In genomic region chr3:15356186-15356585, GRCh38 we compare ENCODE assay signal across 12 cellular contexts. TPM values are rescaled to one million over a fixed set of nuclear protein-coding genes. Genes with fewer than 3 reads are reported as not detected.
DNase-seq lines count a peak whose midpoint lies in the region; ATAC-seq and TF ChIP-seq lines count a peak whose summit lies in the region.
"Had no signal": no experiment of that assay in that cellular context is flagged by ENCODE, and none has a peak within 500 bp of the region (broad histone marks: within the 10 kb centered on the region; RNA-seq: fewer than 3 reads in every experiment).

No MANE protein-coding gene starts in this region.

- H3K27me3 Mint-ChIP-seq in activated naive CD4-positive, alpha-beta T cell treated with anti-CD3 and anti-CD28 coated beads, Interleukin-2, amount 10 ng/mL, durations not matched to agents 7 days and 5 days, result no peaks in the 10 kb centered on the region
- no peaks in the 10 kb centered on the region for H3K27me3 Mint-ChIP-seq in activated T-helper 1 cell treated with anti-CD3 and anti-CD28 coated beads, Interleukin-12 subunit alpha, Interleukin-12 subunit beta, Interleukin-2, Interleukin-4 antibody, amounts not matched to agents 30 ng/mL and 10 ng/mL and 1 ng/mL, durations not matched to agents 14 hours and 24 hours and 36 hours (ENCODE audit: insufficient read depth)

- H3K9me3 Mint-ChIP-seq in activated naive CD4-positive, alpha-beta T cell treated with anti-CD3 and anti-CD28 coated beads, Interleukin-2, amount 10 ng/mL, durations not matched to agents 7 days and 5 days, result peaks cover 13% of the 10 kb centered on the region
- peaks cover 7% of the 10 kb centered on the region for H3K9me3 Mint-ChIP-seq in activated T-helper 1 cell treated with anti-CD3 and anti-CD28 coated beads, Interleukin-12 subunit alpha, Interleukin-12 subunit beta, Interleukin-2, Interleukin-4 antibody, amounts not matched to agents 30 ng/mL and 10 ng/mL and 1 ng/mL, durations not matched to agents 14 hours and 24 hours and 36 hours

- CTCF ChIA-PET in activated naive CD4-positive, alpha-beta T cell treated with anti-CD3 and anti-CD28 coated beads, Interleukin-2, amount 10 ng/mL, durations not matched to agents 7 days and 5 days (lab: Charles Lee), result no interaction called here

- no peak overlapping the region for H3K4me3 ChIP-seq in suprapubic skin
- H3K4me3 ChIP-seq in WERI-Rb-1 (ENCODE audit: low read depth, low read length), result no peak overlapping the region
- H3K4me3 ChIP-seq: spleen had no signal

- H3K4me1 Mint-ChIP-seq in activated naive CD4-positive, alpha-beta T cell treated with anti-CD3 and anti-CD28 coated beads, Interleukin-2, amount 10 ng/mL, durations not matched to agents 7 days and 5 days, result peaks cover 71% of the 10 kb centered on the region
- peaks cover 43% of the 10 kb centered on the region for H3K4me1 Mint-ChIP-seq in activated T-helper 1 cell treated with anti-CD3 and anti-CD28 coated beads, Interleukin-12 subunit alpha, Interleukin-12 subunit beta, Interleukin-2, Interleukin-4 antibody, amounts not matched to agents 30 ng/mL and 10 ng/mL and 1 ng/mL, durations not matched to agents 14 hours and 24 hours and 36 hours (ENCODE audit: low read depth)

- peak overlapping the region; percentile 36 for H3K4me3 Mint-ChIP-seq in activated naive CD4-positive, alpha-beta T cell treated with anti-CD3 and anti-CD28 coated beads, Interleukin-2, amount 10 ng/mL, durations not matched to agents 7 days and 5 days
- H3K4me3 Mint-ChIP-seq in activated T-helper 1 cell treated with anti-CD3 and anti-CD28 coated beads, Interleukin-12 subunit alpha, Interleukin-12 subunit beta, Interleukin-2, Interleukin-4 antibody, amounts not matched to agents 30 ng/mL and 10 ng/mL and 1 ng/mL, durations not matched to agents 14 hours and 24 hours and 36 hours, result no peak overlapping the region
- H3K4me3 Mint-ChIP-seq: brain had no signal

- H3K27me3 ChIP-seq in suprapubic skin (no peaks in the 10 kb centered on the region), WERI-Rb-1 (ENCODE audit: insufficient read depth, low read depth, severe bottlenecking) (no peaks in the 10 kb centered on the region)
- H3K27me3 ChIP-seq: BE2C, spleen had no signal

- intact Hi-C loops in activated T-helper 1 cell treated with anti-CD3 and anti-CD28 coated beads, Interleukin-12 subunit alpha, Interleukin-12 subunit beta, Interleukin-2, Interleukin-4 antibody, amounts not matched to agents 30 ng/mL and 10 ng/mL and 1 ng/mL, durations not matched to agents 14 hours and 24 hours and 36 hours (cut with micrococcal nuclease), result loop anchor here (1.0 to 2.0 kb wide), 4 partner anchors 22 to 257 kb away; partner anchors contain the start of genes RBSN and SH3BP5

- peak overlapping the region; percentile 88 for H3K27ac Mint-ChIP-seq in activated naive CD4-positive, alpha-beta T cell treated with anti-CD3 and anti-CD28 coated beads, Interleukin-2, amount 10 ng/mL, durations not matched to agents 7 days and 5 days
- H3K27ac Mint-ChIP-seq in activated T-helper 1 cell treated with anti-CD3 and anti-CD28 coated beads, Interleukin-12 subunit alpha, Interleukin-12 subunit beta, Interleukin-2, Interleukin-4 antibody, amounts not matched to agents 30 ng/mL and 10 ng/mL and 1 ng/mL, durations not matched to agents 14 hours and 24 hours and 36 hours, result peak overlapping the region; percentile 93

- H3K36me3 ChIP-seq in suprapubic skin, result no peaks in the 10 kb centered on the region
- no peaks in the 10 kb centered on the region for H3K36me3 ChIP-seq in WERI-Rb-1
- H3K36me3 ChIP-seq: BE2C, spleen had no signal

- no peak for DNase-seq in activated naive CD4-positive, alpha-beta T cell treated with anti-CD3 and anti-CD28 coated beads, Interleukin-2, amount 10 ng/mL, durations not matched to agents 7 days and 5 days
- no peak for DNase-seq in activated naive CD4-positive, alpha-beta T cell treated with Interleukin-2 at 50 U/mL for 16 hours
- no peak for DNase-seq in activated T-helper 1 cell treated with anti-CD3 and anti-CD28 coated beads, Interleukin-12 subunit alpha, Interleukin-12 subunit beta, Interleukin-2, Interleukin-4 antibody, amounts not matched to agents 30 ng/mL and 10 ng/mL and 1 ng/mL, durations not matched to agents 14 hours and 24 hours and 36 hours (ENCODE audit: low spot score)
- DNase-seq in iPS-NIHi7 (ENCODE audit: extremely low spot score) (peak; percentile 49), suprapubic skin (ENCODE audit: low spot score in 2 of 2) (no peak), midbrain (lab: John Stamatoyannopoulos, UW) (no peak), WERI-Rb-1 (no peak)
- DNase-seq: BE2C, spleen had no signal

- no peaks in the 10 kb centered on the region for H3K9me3 ChIP-seq in suprapubic skin
- peaks cover 3% of the 10 kb centered on the region for H3K9me3 ChIP-seq in WERI-Rb-1 (ENCODE audit: severe bottlenecking)
- H3K9me3 ChIP-seq: BE2C had no signal

- H3K27ac ChIP-seq in suprapubic skin (peak overlapping the region; percentile 38), WERI-Rb-1 (no peak overlapping the region)
- H3K27ac ChIP-seq: epithelial cell of prostate had no signal

- no peak for TF ChIP-seq EP300 in suprapubic skin (IDR thresholded peaks at IDR 0.05)

- TF ChIP-seq CTCF in suprapubic skin (IDR thresholded peaks at IDR 0.05) (no peak), WERI-Rb-1 (IDR thresholded peaks at IDR 0.05; ENCODE audit: low read depth, low read length) (no peak)

- ATAC-seq in GM21529 (IDR thresholded peaks at IDR 0.05; ENCODE audit: unreplicated experiment), result no peak

- peaks cover 16% of the 10 kb centered on the region for H3K36me3 Mint-ChIP-seq in activated naive CD4-positive, alpha-beta T cell treated with anti-CD3 and anti-CD28 coated beads, Interleukin-2, amount 10 ng/mL, durations not matched to agents 7 days and 5 days
- H3K36me3 Mint-ChIP-seq in activated T-helper 1 cell treated with anti-CD3 and anti-CD28 coated beads, Interleukin-12 subunit alpha, Interleukin-12 subunit beta, Interleukin-2, Interleukin-4 antibody, amounts not matched to agents 30 ng/mL and 10 ng/mL and 1 ng/mL, durations not matched to agents 14 hours and 24 hours and 36 hours (ENCODE audit: low read depth), result no peaks in the 10 kb centered on the region
- H3K36me3 Mint-ChIP-seq: brain had no signal

- WGBS in suprapubic skin, result 65% methylated on average over 2 of the region's 2 CpGs

- TF ChIP-seq POLR2A in suprapubic skin (IDR thresholded peaks at IDR 0.05), result no peak

- peaks cover 18% of the 10 kb centered on the region for H3K4me1 ChIP-seq in suprapubic skin
- H3K4me1 ChIP-seq: BE2C had no signal

RNA-seq across cellular contexts. Expression of gene SH3BP5, which starts 23.8 kb away (rescaled TPM):
- total RNA-seq in activated T-helper 1 cell treated with anti-CD3 and anti-CD28 coated beads, Interleukin-12 subunit alpha, Interleukin-12 subunit beta, Interleukin-2, Interleukin-4 antibody, amounts not matched to agents 30 ng/mL and 10 ng/mL and 1 ng/mL, durations not matched to agents 14 hours and 24 hours and 36 hours, result 28.0 and 30.3 TPM in 2 replicates
- 10 to 100 TPM; 11.2 to 27.0 (median 17.8) TPM for total RNA-seq in suprapubic skin
